33 cellular contexts compared by ENCODE assay signal in genomic region chr1:40204855-40205254, GRCh38. TPM values are rescaled to one million over a fixed set of nuclear protein-coding genes. Genes with fewer than 3 reads are reported as not detected.
"Had no signal": no experiment of that assay in that cellular context is flagged by ENCODE, and none has a peak within 500 bp of the region (broad histone marks: within the 10 kb centered on the region; RNA-seq: fewer than 3 reads in every experiment).

No MANE protein-coding gene starts in this region.

- H3K4me3 Mint-ChIP-seq: endodermal cell; immature natural killer cell; nephron; stimulated activated naive CD8-positive, alpha-beta T cell treated with anti-CD3 and anti-CD28 coated beads, Interleukin-15, Interleukin-2, amounts not matched to agents 100 ng/mL and 50 ng/mL, for 24 hours had no signal

- H3K27me3 Mint-ChIP-seq: stimulated activated naive CD8-positive, alpha-beta T cell treated with anti-CD3 and anti-CD28 coated beads, Interleukin-15, Interleukin-2, amounts not matched to agents 100 ng/mL and 50 ng/mL, for 24 hours had no signal

- H3K4me1 Mint-ChIP-seq: endodermal cell, nephron had no signal

- ATAC-seq: esophagus mucosa, heart left ventricle, left colon, sciatic nerve had no signal

- DNase-seq: activated CD4-positive, alpha-beta T cell treated with anti-CD3 and anti-CD28 coated beads for 4 hours; activated CD4-positive, alpha-beta T cell treated with anti-CD3 and anti-CD28 coated beads, Interleukin-2, amount 50 U/mL, for 4 hours; activated CD4-positive, CD25-positive, alpha-beta regulatory T cell; activated gamma-delta T cell treated with Interleukin-2 at 50 U/mL for 16 hours; activated naive CD4-positive, alpha-beta T cell treated with anti-CD3 and anti-CD28 coated beads, Interleukin-2, amount 50 U/mL, for 16 hours; activated T-cell treated with anti-CD3 and anti-CD28 coated beads for 4 hours; amniotic stem cell; brain microvascular endothelial cell; endodermal cell; foreskin fibroblast; heart left ventricle; hypothalamus; immature natural killer cell; kidney; left colon; mammary epithelial cell; retina; stimulated activated CD4-positive, alpha-beta T cell treated with anti-CD3 and anti-CD28 coated beads, Interleukin-12 subunit alpha, Interleukin-12 subunit beta, amount 100 ng/mL, for 4 hours; stimulated activated CD4-positive, alpha-beta T cell treated with anti-CD3 and anti-CD28 coated beads, Interleukin-4, amount 100 ng/mL, for 1 hour; T1000; trophoblast cell had no signal

- H3K27ac Mint-ChIP-seq: endodermal cell; immature natural killer cell; nephron; stimulated activated naive CD8-positive, alpha-beta T cell treated with anti-CD3 and anti-CD28 coated beads, Interleukin-15, Interleukin-2, amounts not matched to agents 100 ng/mL and 50 ng/mL, for 24 hours had no signal

- H3K9me3 Mint-ChIP-seq: endodermal cell; immature natural killer cell; nephron; stimulated activated naive CD8-positive, alpha-beta T cell treated with anti-CD3 and anti-CD28 coated beads, Interleukin-15, Interleukin-2, amounts not matched to agents 100 ng/mL and 50 ng/mL, for 24 hours had no signal

RNA-seq across cellular contexts. Expression of gene TMCO2, which starts 42.9 kb away (rescaled TPM):
- total RNA-seq: astrocyte, cardiac septum, endodermal cell, esophagus mucosa, heart left ventricle, kidney, left colon, liver, mammary epithelial cell, mucosa of gallbladder, osteocyte, posterior vena cava, sciatic nerve, subcutaneous adipose tissue, thoracic aorta had no signal
